ENCODE assay signal across 1 cellular context in genomic region chr12:64780220-64780530, GRCh38.
TF ChIP-seq lines count a peak whose summit lies in the region.

No MANE protein-coding gene starts in this region.

TF ChIP-seq in A549, 52 proteins besides CTCF, POLR2A, EP300 and RAD21 (continued from another document):
- TF ChIP-seq REST (IDR thresholded peaks at IDR 0.05) (no peak), SMC3 (IDR thresholded peaks at IDR 0.05) (no peak), MAZ (IDR thresholded peaks at IDR 0.05; ENCODE audit: borderline replicate concordance, low read depth, low read length) (no peak), HES2 (IDR thresholded peaks at IDR 0.05) (no peak), HOXB13 (CRISPR knock-in tag; IDR thresholded peaks at IDR 0.05; ENCODE audit: low read depth) (no peak), ATOH8 (CRISPR knock-in tag; IDR thresholded peaks at IDR 0.05; ENCODE audit: low read depth) (no peak), CHD4 (IDR thresholded peaks at IDR 0.05; ENCODE audit: borderline replicate concordance) (no peak)
